11 cellular contexts compared by ENCODE assay signal in genomic region chr19:14385492-14385891, GRCh38. TPM values are rescaled to one million over a fixed set of nuclear protein-coding genes. Genes with fewer than 3 reads are reported as not detected.
DNase-seq lines count a peak whose midpoint lies in the region; ATAC-seq, FAIRE-seq and TF ChIP-seq lines count a peak whose summit lies in the region.
"Had no signal": no experiment of that assay in that cellular context is flagged by ENCODE, and none has a peak within 500 bp of the region (broad histone marks: within the 10 kb centered on the region; RNA-seq: fewer than 3 reads in every experiment).

No MANE protein-coding gene starts in this region.

- H3K14ac ChIP-seq in H1 (ENCODE audit: insufficient read length): no peak overlapping the region

- no peaks in the 10 kb centered on the region for H3K79me2 ChIP-seq in H1 (ENCODE audit: control insufficient read depth in 1 of 2, insufficient read depth in 2 of 2, low read length in 2 of 2)
- 0 out of 2 replicates have a peak, but pooled peaks cover 7% of the 10 kb centered on the region for H3K79me2 ChIP-seq in SK-N-SH (ENCODE audit: insufficient read depth)

- H3K27ac Mint-ChIP-seq in T-cell: peak overlapping the region; percentile 96 to 97

- ATAC-seq in T-cell (replicated peaks in 1 of 4) (no peak), thoracic aorta (ENCODE audit: insufficient number of reproducible peaks, low FRiP score, low read depth) (no peak), HG02970 (IDR thresholded peaks at IDR 0.05; ENCODE audit: low FRiP score, unreplicated experiment) (no peak)

- H2BK15ac ChIP-seq in H1 (ENCODE audit: low read length): 0 out of 2 replicates have a peak overlapping the region, but pooled peaks have one; percentile 61

- H3K9me3 ChIP-seq in H1 (ENCODE audit: insufficient read depth in 2 of 2, low read depth in 1 of 2, low read length in 1 of 2) (no peaks in the 10 kb centered on the region), thoracic aorta (no peaks in the 10 kb centered on the region), SK-N-SH (no peaks in the 10 kb centered on the region)
- H3K9me3 ChIP-seq: HAP-1 had no signal

- H2AFZ ChIP-seq in H1 (ENCODE audit: low read length) (no peak overlapping the region), SK-N-SH (ENCODE audit: low read depth) (no peak overlapping the region)

- DNase-seq in T-cell: no peak
- DNase-seq in H1 (ENCODE audit: low read depth in 1 of 2, low spot score in 2 of 2): no peak
- no peak for DNase-seq in thoracic aorta (ENCODE audit: low spot score)
- no peak for DNase-seq in SK-N-SH
- DNase-seq in NCI-H1105 treated with DMSO at 0.1 percent for 48 hours (lab: John Stamatoyannopoulos, UW): no peak
- DNase-seq: glutamatergic neuron had no signal

- no peaks in the 10 kb centered on the region for H3K79me1 ChIP-seq in H1 (ENCODE audit: low read depth, low read length)

- no peak overlapping the region for H2AK5ac ChIP-seq in H1 (ENCODE audit: low read depth, low read length)

- no peaks in the 10 kb centered on the region for H3K27me3 Mint-ChIP-seq in T-cell

- no peak for TF ChIP-seq POLR2A in H1 (IDR thresholded peaks at IDR 0.05; ENCODE audit: control extremely low read depth in 1 of 2, low read depth in 2 of 2, low read length in 2 of 2)

- H3K4me2 ChIP-seq in H1 (ENCODE audit: insufficient read depth in 1 of 2, low read depth in 2 of 2, low read length in 2 of 2): no peak overlapping the region
- no peak overlapping the region for H3K4me2 ChIP-seq in SK-N-SH

- CTCF ChIA-PET in T-cell (lab: Charles Lee): interaction anchor here in 1 of 2 donors (0.6 to 0.7 kb wide), 3 partner anchors 29 to 30 kb away, joined by 3 to 10 read pairs (median 4); no protein-coding TSS in a partner anchor
- CTCF ChIA-PET in H1 (lab: Charles Lee; ENCODE audit: partially characterized antibody): no interaction called here
- CTCF ChIA-PET in SK-N-SH (lab: Yijun Ruan, JAX): no interaction called here

- FAIRE-seq in H1 (lab: Jason Lieb, UNC): no peak
- FAIRE-seq: colon had no signal

- no peak overlapping the region for H2BK20ac ChIP-seq in H1 (ENCODE audit: low read length)

- H3K27ac ChIP-seq in H1 (ENCODE audit: low read depth, low read length): no peak overlapping the region
- peak overlapping the region; percentile 93 to 100 for H3K27ac ChIP-seq in thoracic aorta
- H3K27ac ChIP-seq in SK-N-SH (ENCODE audit: low read depth in 2 of 2, low read length in 1 of 2): no peak overlapping the region

- H3K27me3 ChIP-seq in H1 (replicated peaks in 1 of 4; ENCODE audit: control insufficient read depth in 3 of 4, extremely low read depth in 1 of 4, insufficient read depth in 3 of 4, low read length in 3 of 4): no peaks in the 10 kb centered on the region
- no peaks in the 10 kb centered on the region for H3K27me3 ChIP-seq in thoracic aorta (replicated peaks; ENCODE audit: insufficient read depth)
- H3K27me3 ChIP-seq in SK-N-SH (ENCODE audit: insufficient read depth): no peaks in the 10 kb centered on the region

- POLR2A ChIA-PET in T-cell (lab: Charles Lee): interaction anchor here in 1 of 2 donors (0.7 to 2.6 kb wide), 3 partner anchors 10 to 81 kb away, joined by 6 to 31 read pairs (median 13); no protein-coding TSS in a partner anchor
- POLR2A ChIA-PET in H1 (lab: Charles Lee; ENCODE audit: partially characterized antibody): interaction anchor here (0.7 kb wide), 1 partner anchor 43 kb away, joined by 3 read pairs; no protein-coding TSS in a partner anchor
- POLR2A ChIA-PET in SK-N-SH (lab: Yijun Ruan, JAX): no interaction called here

- no peak overlapping the region for H3K56ac ChIP-seq in H1 (replicated peaks; ENCODE audit: insufficient read length, low read depth, low read length)

- H3K4me3 Mint-ChIP-seq in T-cell: peak overlapping the region; percentile 86 to 94 (median 87)

- no peaks in the 10 kb centered on the region for H3K36me3 ChIP-seq in H1 (ENCODE audit: control insufficient read depth in 2 of 4, insufficient read depth in 4 of 4, low read length in 3 of 4)
- peaks cover 7% of the 10 kb centered on the region for H3K36me3 ChIP-seq in thoracic aorta
- no peaks in the 10 kb centered on the region for H3K36me3 ChIP-seq in SK-N-SH (replicated peaks in 1 of 2; ENCODE audit: control insufficient read depth in 1 of 2, insufficient read depth in 2 of 2, low read length in 1 of 2)

- H3K4me1 ChIP-seq in H1 (replicated peaks in 1 of 4; ENCODE audit: control insufficient read depth in 3 of 4, insufficient read depth in 4 of 4, low read length in 3 of 4) (peaks cover 2 to 19% (median 5%) of the 10 kb centered on the region in 4 experiments), thoracic aorta (ENCODE audit: control insufficient read depth in 1 of 2, low read depth in 2 of 2) (peaks cover 19 to 32% of the 10 kb centered on the region in 2 donors), SK-N-SH (ENCODE audit: control insufficient read depth in 1 of 2, insufficient read depth in 2 of 2, low read depth in 1 of 2, low read length in 1 of 2) (peaks cover 12 to 19% of the 10 kb centered on the region in 2 experiments; a peak in 2 of 4 replicates)

- H3K23ac ChIP-seq in H1 (ENCODE audit: insufficient read length): no peak overlapping the region

- H3F3A ChIP-seq in SK-N-SH (replicated peaks; ENCODE audit: insufficient read depth): peaks cover 3% of the 10 kb centered on the region

- no peak overlapping the region for H3K4ac ChIP-seq in H1 (replicated peaks; ENCODE audit: insufficient read length, low read depth, low read length)

- no peak overlapping the region for H4K5ac ChIP-seq in H1 (ENCODE audit: insufficient read length, low read depth, low read length)

- peak overlapping the region; percentile 68; the same call in 1 of the 2 replicates for H4K8ac ChIP-seq in H1 (ENCODE audit: extremely low read depth, insufficient read depth, low read length)

- no peaks in the 10 kb centered on the region for H3K9me3 Mint-ChIP-seq in T-cell

- H3K4me3 ChIP-seq in H1 (ENCODE audit: extremely low read depth in 1 of 4, insufficient read depth in 2 of 4, low read depth in 3 of 4, low read length in 4 of 4) (no peak overlapping the region), thoracic aorta (peak overlapping the region; percentile 98), SK-N-SH (ENCODE audit: low read depth in 2 of 2, low read length in 1 of 2) (no peak overlapping the region)
- H3K4me3 ChIP-seq: HAP-1, lung had no signal

- H3K23me2 ChIP-seq in H1 (ENCODE audit: low read depth, low read length): no peaks in the 10 kb centered on the region; the same call in 1 of the 2 replicates

- H4K91ac ChIP-seq in H1 (replicated peaks; ENCODE audit: insufficient read length, low read length): no peak overlapping the region

- H2BK120ac ChIP-seq in H1 (replicated peaks; ENCODE audit: low read depth, low read length): no peak overlapping the region

- H3K9ac ChIP-seq in H1 (replicated peaks in 1 of 4; ENCODE audit: extremely low read depth in 1 of 4, low read depth in 3 of 4, low read length in 3 of 4) (no peak overlapping the region), SK-N-SH (no peak overlapping the region)

- TF ChIP-seq CTCF in GM12873 (IDR thresholded peaks at IDR 0.05; ENCODE audit: insufficient read depth, low read depth, low read length, missing control alignments): peak; percentile 10
- no peak for TF ChIP-seq CTCF in H1 (IDR thresholded peaks at IDR 0.05; ENCODE audit: control extremely low read depth in 1 of 3, insufficient read depth in 1 of 3, low read depth in 1 of 3, low read length in 3 of 3)
- TF ChIP-seq CTCF in thoracic aorta (IDR thresholded peaks at IDR 0.05): no peak
- no peak for TF ChIP-seq CTCF in SK-N-SH (IDR thresholded peaks at IDR 0.05)

- TF ChIP-seq RAD21 in H1 (IDR thresholded peaks at IDR 0.05 in 1 of 2, conservative IDR thresholded peaks at IDR 0.05 in 1 of 2; ENCODE audit: low read depth in 2 of 2, low read length in 2 of 2) (no peak), SK-N-SH (IDR thresholded peaks at IDR 0.05; ENCODE audit: low read length) (no peak)

- no peaks in the 10 kb centered on the region for H4K20me1 ChIP-seq in H1 (replicated peaks in 1 of 2; ENCODE audit: control insufficient read depth in 1 of 2, insufficient read depth in 2 of 2, low read length in 2 of 2)
- H4K20me1 ChIP-seq in SK-N-SH (ENCODE audit: insufficient read depth): no peaks in the 10 kb centered on the region

- peaks cover 8% of the 10 kb centered on the region for H3K36me3 Mint-ChIP-seq in T-cell

- H3K18ac ChIP-seq in H1 (ENCODE audit: extremely low read depth, low read length): no peak overlapping the region

- no peaks in the 10 kb centered on the region for H3K9me2 ChIP-seq in SK-N-SH

- no peak overlapping the region for H2BK12ac ChIP-seq in H1 (ENCODE audit: low read depth, low read length)

- 97% methylated on average over 6 of the region's 11 CpGs; no CpG with 5 or more reads in 1 of the 2 experiments for WGBS in H1 (ENCODE audit: extremely low coverage in 1 of 2, insufficient coverage in 1 of 2, insufficient read length in 1 of 2, insufficient replicate concordance in 2 of 2, low coverage in 1 of 2, low lambda C conversion rate in 2 of 2, missing lambda C conversion rate in 1 of 2), 2 experiments
- WGBS in SK-N-SH (ENCODE audit: low lambda C conversion rate): 98% methylated on average over 11 of the region's 11 CpGs

- H3K4me1 Mint-ChIP-seq in T-cell: peaks cover 31 to 47% (median 35%) of the 10 kb centered on the region in 3 donors

- no peak overlapping the region for H2BK5ac ChIP-seq in H1 (ENCODE audit: low read depth, low read length)

- TF ChIP-seq EP300 in H1 (IDR thresholded peaks at IDR 0.05; ENCODE audit: borderline replicate concordance in 1 of 2, low read depth in 2 of 2, low read length in 2 of 2) (no peak), SK-N-SH (IDR thresholded peaks at IDR 0.05; ENCODE audit: borderline replicate concordance in 1 of 2, low read depth in 1 of 2, low read length in 1 of 2) (no peak)

RNA-seq across cellular contexts. Expression of gene ADGRE5, which starts 4.2 kb away (rescaled TPM):
- total RNA-seq in T-cell: 1,000 to 10,000 TPM in 1 of 5 donors, 100 to 1,000 TPM in 4; 194 to 1,118 (median 206) TPM
- 3.0 and 3.6 TPM in 2 replicates for total RNA-seq in H1 (2021; fragmentation: NEBNext Ultra II Directional; extraction: Animal tissue kit (Norgen Biotek cat#: 25700))
- polyA plus RNA-seq in H1 (2011; rRNA removed): 1.6 and 2.3 TPM in 2 replicates
- polyA plus RNA-seq in H1 (2011; cell fraction: cytosol; rRNA removed): 1.0 TPM
- polyA plus RNA-seq in H1 (2011; cell fraction: nucleus; rRNA removed): 3.0 TPM
- 1.3 to 2.2 TPM (median 1.8 TPM) in 4 replicates for polyA plus RNA-seq in H1 (2012, experiment 1 of 2)
- 1.4 TPM for polyA plus RNA-seq in H1 (2012, experiment 2 of 2)
- 3.1 TPM for polyA plus RNA-seq in H1 (2013, experiment 1 of 2)
- polyA plus RNA-seq in H1 (2013, experiment 2 of 2): 3.2 TPM
- polyA minus RNA-seq in H1 (2011; rRNA and poly(A)+ RNA removed): 2.7 and 3.4 TPM in 2 replicates
- 1.8 TPM for polyA minus RNA-seq in H1 (2011; cell fraction: cytosol; rRNA and poly(A)+ RNA removed)
- 4.2 TPM for polyA minus RNA-seq in H1 (2011; cell fraction: nucleus; rRNA and poly(A)+ RNA removed)
- 100 to 1,000 TPM; 199 to 281 TPM for total RNA-seq in thoracic aorta
- 4.0 and 5.5 TPM in 2 replicates for polyA plus RNA-seq in SK-N-SH (2012; rRNA removed)
- polyA plus RNA-seq in SK-N-SH (2012; cell fraction: cytosol; rRNA removed): 2.7 and 3.2 TPM in 2 replicates
- 11.3 TPM in 2 replicates for polyA plus RNA-seq in SK-N-SH (2012; cell fraction: nucleus; rRNA removed)

RNA-seq across cellular contexts. Expression of gene DDX39A, which starts 33.6 kb away (rescaled TPM):
- total RNA-seq in T-cell (100 to 1,000 TPM; 159 to 280 (median 179) TPM), thoracic aorta (10 to 100 TPM; 77.4 to 81.6 TPM)
- 124 and 139 TPM in 2 replicates for total RNA-seq in H1 (2021; fragmentation: NEBNext Ultra II Directional; extraction: Animal tissue kit (Norgen Biotek cat#: 25700))
- polyA plus RNA-seq in H1 (2011; rRNA removed) (139 and 161 TPM in 2 replicates), SK-N-SH (2012; rRNA removed) (78.0 and 88.8 TPM in 2 replicates)
- polyA plus RNA-seq in H1 (2011; cell fraction: cytosol; rRNA removed): 140 TPM
- 516 TPM for polyA plus RNA-seq in H1 (2011; cell fraction: nucleus; rRNA removed)
- polyA plus RNA-seq in H1 (2012, experiment 1 of 2): 146 to 179 TPM (median 162 TPM) in 4 replicates
- 209 TPM for polyA plus RNA-seq in H1 (2012, experiment 2 of 2)
- polyA plus RNA-seq in H1 (2013, experiment 1 of 2): 111 TPM
- 106 TPM for polyA plus RNA-seq in H1 (2013, experiment 2 of 2)
- polyA minus RNA-seq in H1 (2011; rRNA and poly(A)+ RNA removed): 58.7 and 78.7 TPM in 2 replicates
- polyA minus RNA-seq in H1 (2011; cell fraction: cytosol; rRNA and poly(A)+ RNA removed): 49.8 TPM
- 87.6 TPM for polyA minus RNA-seq in H1 (2011; cell fraction: nucleus; rRNA and poly(A)+ RNA removed)
- polyA plus RNA-seq in SK-N-SH (2012; cell fraction: cytosol; rRNA removed): 29.8 and 45.2 TPM in 2 replicates
- 401 and 481 TPM in 2 replicates for polyA plus RNA-seq in SK-N-SH (2012; cell fraction: nucleus; rRNA removed)

RNA-seq across cellular contexts. Expression of gene PKN1, which starts 47.6 kb away (rescaled TPM):
- 100 to 1,000 TPM; 170 to 272 (median 224) TPM for total RNA-seq in T-cell
- total RNA-seq in H1 (2021; fragmentation: NEBNext Ultra II Directional; extraction: Animal tissue kit (Norgen Biotek cat#: 25700)): 161 and 162 TPM in 2 replicates
- polyA plus RNA-seq in H1 (2011; rRNA removed): 65.2 and 109 TPM in 2 replicates
- 92.4 TPM for polyA plus RNA-seq in H1 (2011; cell fraction: cytosol; rRNA removed)
- polyA plus RNA-seq in H1 (2011; cell fraction: nucleus; rRNA removed): 132 TPM
- 67.4 to 133 TPM (median 113 TPM) in 4 replicates for polyA plus RNA-seq in H1 (2012, experiment 1 of 2)
- polyA plus RNA-seq in H1 (2012, experiment 2 of 2): 113 TPM
- 63.9 TPM for polyA plus RNA-seq in H1 (2013, experiment 1 of 2)
- polyA plus RNA-seq in H1 (2013, experiment 2 of 2): 65.4 TPM
- polyA minus RNA-seq in H1 (2011; rRNA and poly(A)+ RNA removed): 60.2 and 108 TPM in 2 replicates
- polyA minus RNA-seq in H1 (2011; cell fraction: cytosol; rRNA and poly(A)+ RNA removed): 91.2 TPM
- 50.4 TPM for polyA minus RNA-seq in H1 (2011; cell fraction: nucleus; rRNA and poly(A)+ RNA removed)
- total RNA-seq in thoracic aorta: 100 to 1,000 TPM in 1 of 2 donors, 10 to 100 TPM in 1; 93.8 to 139 TPM
- polyA plus RNA-seq in SK-N-SH (2012; rRNA removed): 68.0 and 99.6 TPM in 2 replicates
- 43.0 and 58.2 TPM in 2 replicates for polyA plus RNA-seq in SK-N-SH (2012; cell fraction: cytosol; rRNA removed)
- 85.8 and 112 TPM in 2 replicates for polyA plus RNA-seq in SK-N-SH (2012; cell fraction: nucleus; rRNA removed)

Comparison
In these comparisons a context has a peak if more than half of its experiments do, and no peak if none do; other contexts are left out.
1. H3K27ac ChIP-seq: peak in thoracic aorta (2 of 2); none in H1 (single experiment) and SK-N-SH (0 of 2).
2. RNA of gene ADGRE5, which starts 4.2 kb away (total RNA-seq): 199 to 281 TPM in thoracic aorta and 194 to 1,118 TPM in T-cell; 3.0 to 3.6 TPM in H1; every median in the first group is over 10 times any median in the second.